1 cellular context compared by ENCODE assay signal in genomic region chr1:155514582-155515187, GRCh38.
TF ChIP-seq lines count a peak whose summit lies in the region.

No MANE protein-coding gene starts in this region.

TF ChIP-seq in GM23338, 12 proteins besides CTCF, POLR2A, EP300 and RAD21 (continued from another document):
- TF ChIP-seq, protein P1, sequence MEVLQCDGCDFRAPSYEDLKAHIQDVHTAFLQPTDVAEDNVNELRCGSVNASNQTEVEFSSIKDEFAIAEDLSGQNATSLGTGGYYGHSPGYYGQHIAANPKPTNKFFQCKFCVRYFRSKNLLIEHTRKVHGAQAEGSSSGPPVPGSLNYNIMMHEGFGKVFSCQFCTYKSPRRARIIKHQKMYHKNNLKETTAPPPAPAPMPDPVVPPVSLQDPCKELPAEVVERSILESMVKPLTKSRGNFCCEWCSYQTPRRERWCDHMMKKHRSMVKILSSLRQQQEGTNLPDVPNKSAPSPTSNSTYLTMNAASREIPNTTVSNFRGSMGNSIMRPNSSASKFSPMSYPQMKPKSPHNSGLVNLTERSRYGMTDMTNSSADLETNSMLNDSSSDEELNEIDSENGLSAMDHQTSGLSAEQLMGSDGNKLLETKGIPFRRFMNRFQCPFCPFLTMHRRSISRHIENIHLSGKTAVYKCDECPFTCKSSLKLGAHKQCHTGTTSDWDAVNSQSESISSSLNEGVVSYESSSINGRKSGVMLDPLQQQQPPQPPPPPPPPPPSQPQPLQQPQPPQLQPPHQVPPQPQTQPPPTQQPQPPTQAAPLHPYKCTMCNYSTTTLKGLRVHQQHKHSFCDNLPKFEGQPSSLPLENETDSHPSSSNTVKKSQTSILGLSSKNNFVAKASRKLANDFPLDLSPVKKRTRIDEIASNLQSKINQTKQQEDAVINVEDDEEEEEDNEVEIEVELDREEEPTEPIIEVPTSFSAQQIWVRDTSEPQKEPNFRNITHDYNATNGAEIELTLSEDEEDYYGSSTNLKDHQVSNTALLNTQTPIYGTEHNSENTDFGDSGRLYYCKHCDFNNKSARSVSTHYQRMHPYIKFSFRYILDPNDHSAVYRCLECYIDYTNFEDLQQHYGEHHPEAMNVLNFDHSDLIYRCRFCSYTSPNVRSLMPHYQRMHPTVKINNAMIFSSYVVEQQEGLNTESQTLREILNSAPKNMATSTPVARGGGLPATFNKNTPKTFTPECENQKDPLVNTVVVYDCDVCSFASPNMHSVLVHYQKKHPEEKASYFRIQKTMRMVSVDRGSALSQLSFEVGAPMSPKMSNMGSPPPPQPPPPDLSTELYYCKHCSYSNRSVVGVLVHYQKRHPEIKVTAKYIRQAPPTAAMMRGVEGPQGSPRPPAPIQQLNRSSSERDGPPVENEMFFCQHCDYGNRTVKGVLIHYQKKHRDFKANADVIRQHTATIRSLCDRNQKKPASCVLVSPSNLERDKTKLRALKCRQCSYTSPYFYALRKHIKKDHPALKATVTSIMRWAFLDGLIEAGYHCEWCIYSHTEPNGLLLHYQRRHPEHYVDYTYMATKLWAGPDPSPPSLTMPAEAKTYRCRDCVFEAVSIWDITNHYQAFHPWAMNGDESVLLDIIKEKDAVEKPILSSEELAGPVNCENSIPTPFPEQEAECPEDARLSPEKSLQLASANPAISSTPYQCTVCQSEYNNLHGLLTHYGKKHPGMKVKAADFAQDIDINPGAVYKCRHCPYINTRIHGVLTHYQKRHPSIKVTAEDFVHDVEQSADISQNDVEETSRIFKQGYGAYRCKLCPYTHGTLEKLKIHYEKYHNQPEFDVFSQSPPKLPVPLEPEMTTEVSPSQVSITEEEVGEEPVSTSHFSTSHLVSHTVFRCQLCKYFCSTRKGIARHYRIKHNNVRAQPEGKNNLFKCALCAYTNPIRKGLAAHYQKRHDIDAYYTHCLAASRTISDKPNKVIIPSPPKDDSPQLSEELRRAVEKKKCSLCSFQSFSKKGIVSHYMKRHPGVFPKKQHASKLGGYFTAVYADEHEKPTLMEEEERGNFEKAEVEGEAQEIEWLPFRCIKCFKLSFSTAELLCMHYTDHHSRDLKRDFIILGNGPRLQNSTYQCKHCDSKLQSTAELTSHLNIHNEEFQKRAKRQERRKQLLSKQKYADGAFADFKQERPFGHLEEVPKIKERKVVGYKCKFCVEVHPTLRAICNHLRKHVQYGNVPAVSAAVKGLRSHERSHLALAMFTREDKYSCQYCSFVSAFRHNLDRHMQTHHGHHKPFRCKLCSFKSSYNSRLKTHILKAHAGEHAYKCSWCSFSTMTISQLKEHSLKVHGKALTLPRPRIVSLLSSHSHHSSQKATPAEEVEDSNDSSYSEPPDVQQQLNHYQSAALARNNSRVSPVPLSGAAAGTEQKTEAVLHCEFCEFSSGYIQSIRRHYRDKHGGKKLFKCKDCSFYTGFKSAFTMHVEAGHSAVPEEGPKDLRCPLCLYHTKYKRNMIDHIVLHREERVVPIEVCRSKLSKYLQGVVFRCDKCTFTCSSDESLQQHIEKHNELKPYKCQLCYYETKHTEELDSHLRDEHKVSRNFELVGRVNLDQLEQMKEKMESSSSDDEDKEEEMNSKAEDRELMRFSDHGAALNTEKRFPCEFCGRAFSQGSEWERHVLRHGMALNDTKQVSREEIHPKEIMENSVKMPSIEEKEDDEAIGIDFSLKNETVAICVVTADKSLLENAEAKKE (CRISPR knock-in tag; IDR thresholded peaks at IDR 0.05), result no peak
- TF ChIP-seq STAT1 (IDR thresholded peaks at IDR 0.05; ENCODE audit: unreplicated experiment) (no peak), JUNB (IDR thresholded peaks at IDR 0.05; ENCODE audit: unreplicated experiment) (no peak), EZH2phosphoT487 (IDR thresholded peaks at IDR 0.05; ENCODE audit: unreplicated experiment) (no peak), NANOG (IDR thresholded peaks at IDR 0.05; ENCODE audit: borderline replicate concordance) (no peak)
- TF ChIP-seq, protein P2, sequence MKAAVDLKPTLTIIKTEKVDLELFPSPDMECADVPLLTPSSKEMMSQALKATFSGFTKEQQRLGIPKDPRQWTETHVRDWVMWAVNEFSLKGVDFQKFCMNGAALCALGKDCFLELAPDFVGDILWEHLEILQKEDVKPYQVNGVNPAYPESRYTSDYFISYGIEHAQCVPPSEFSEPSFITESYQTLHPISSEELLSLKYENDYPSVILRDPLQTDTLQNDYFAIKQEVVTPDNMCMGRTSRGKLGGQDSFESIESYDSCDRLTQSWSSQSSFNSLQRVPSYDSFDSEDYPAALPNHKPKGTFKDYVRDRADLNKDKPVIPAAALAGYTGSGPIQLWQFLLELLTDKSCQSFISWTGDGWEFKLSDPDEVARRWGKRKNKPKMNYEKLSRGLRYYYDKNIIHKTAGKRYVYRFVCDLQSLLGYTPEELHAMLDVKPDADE (IDR thresholded peaks at IDR 0.05), result no peak
